Comparison of ENCODE assay signal across 8 cellular contexts in genomic region chr16:49463529-49463928, GRCh38.
DNase-seq lines count a peak whose midpoint lies in the region; ATAC-seq, FAIRE-seq and TF ChIP-seq lines count a peak whose summit lies in the region.

No MANE protein-coding gene starts in this region.

- peaks cover 22% of the 10 kb centered on the region for H3K27me3 Mint-ChIP-seq in endodermal cell (ENCODE audit: insufficient read depth)

- H3K9me3 Mint-ChIP-seq in endodermal cell, result no peaks in the 10 kb centered on the region

- ATAC-seq in HG03135 (IDR thresholded peaks at IDR 0.05; ENCODE audit: unreplicated experiment) (peak; percentile 74), esophagus mucosa (no peak)

- intact Hi-C loops in stomach (cut with DNase I; ENCODE audit: low total_unique reads) (no loop called here), posterior vena cava (cut with DNase I) (loop anchor here in 1 of 2 donors (5.0 kb wide), 1 partner anchor 356 kb away; no protein-coding TSS in a partner anchor)

- WGBS in endodermal cell (ENCODE audit: insufficient coverage in 1 of 2, insufficient read length in 1 of 2), 2 experiments, result 74 to 89% methylated on average over 5 to 7 of the region's 7 CpGs
- WGBS in stomach, 5 donors, result 42 to 79% (median 62%) methylated on average over 7 of the region's 7 CpGs

- TF ChIP-seq CTCF in endodermal cell (conservative IDR thresholded peaks at IDR 0.05) (no peak), stomach (IDR thresholded peaks at IDR 0.05) (no peak), D721Med (IDR thresholded peaks at IDR 0.05; ENCODE audit: insufficient read depth, missing control alignments) (no peak)

- H3K4me1 Mint-ChIP-seq in endodermal cell, result peaks cover 7% of the 10 kb centered on the region

- peak; percentile 91 for FAIRE-seq in GM19239 (lab: Jason Lieb, UNC)
- no peak for FAIRE-seq in D721Med (lab: Jason Lieb, UNC)

- no peak for TF ChIP-seq POLR2A in stomach (IDR thresholded peaks at IDR 0.05)

- TF ChIP-seq EP300 in stomach (IDR thresholded peaks at IDR 0.05), result no peak

- no peak overlapping the region for H3K27ac Mint-ChIP-seq in endodermal cell

- DNase-seq in GM19239 (ENCODE audit: insufficient read length, low spot score) (peak; percentile 56), T-helper 9 cell (peak; percentile 67), endodermal cell (peak; percentile 36), stomach (peak; percentile 44), D721Med (ENCODE audit: insufficient read length, low spot score) (no peak), posterior vena cava (ENCODE audit: low spot score) (no peak)

- H3K4me3 ChIP-seq in endodermal cell (ENCODE audit: low read length), result no peak overlapping the region
- H3K4me3 ChIP-seq in stomach, result no peak overlapping the region

- no peak overlapping the region for H3K27ac ChIP-seq in endodermal cell (ENCODE audit: low read depth, low read length)
- no peak overlapping the region for H3K27ac ChIP-seq in stomach

- no peak overlapping the region for H3K9ac ChIP-seq in endodermal cell (ENCODE audit: extremely low read depth, low read length, poor library complexity, severe bottlenecking)

- no peak overlapping the region for H3K4me3 Mint-ChIP-seq in endodermal cell

- no peaks in the 10 kb centered on the region for H3K36me3 Mint-ChIP-seq in endodermal cell (ENCODE audit: low read depth)

- H3K36me3 ChIP-seq in endodermal cell (ENCODE audit: control insufficient read depth, insufficient read depth, low read length) (no peaks in the 10 kb centered on the region), stomach (no peaks in the 10 kb centered on the region)

- peaks cover 13% of the 10 kb centered on the region for H3K27me3 ChIP-seq in endodermal cell (ENCODE audit: control insufficient read depth, insufficient read depth, low read length, poor library complexity, severe bottlenecking)
- H3K27me3 ChIP-seq in stomach, result peaks cover 3 to 62% (median 19%) of the 10 kb centered on the region in 3 donors

- H3K4me1 ChIP-seq in endodermal cell (ENCODE audit: control insufficient read depth, insufficient read depth, low read length), result no peaks in the 10 kb centered on the region
- H3K4me1 ChIP-seq in stomach, result peaks cover 0 to 8% (median 3%) of the 10 kb centered on the region in 4 donors

- no peaks in the 10 kb centered on the region for H3K9me3 ChIP-seq in endodermal cell (ENCODE audit: control insufficient read depth, low read length)
- no peaks in the 10 kb centered on the region for H3K9me3 ChIP-seq in stomach

Comparison
In these comparisons a context has a peak if more than half of its experiments do, and no peak if none do; other contexts are left out.
1. DNase-seq: peak in GM19239 (single experiment), T-helper 9 cell (single experiment), endodermal cell (single experiment) and stomach (single experiment); none in D721Med (single experiment) and posterior vena cava (single experiment).